ENCODE assay signal across 27 cellular contexts in the genomic region with DNA sequence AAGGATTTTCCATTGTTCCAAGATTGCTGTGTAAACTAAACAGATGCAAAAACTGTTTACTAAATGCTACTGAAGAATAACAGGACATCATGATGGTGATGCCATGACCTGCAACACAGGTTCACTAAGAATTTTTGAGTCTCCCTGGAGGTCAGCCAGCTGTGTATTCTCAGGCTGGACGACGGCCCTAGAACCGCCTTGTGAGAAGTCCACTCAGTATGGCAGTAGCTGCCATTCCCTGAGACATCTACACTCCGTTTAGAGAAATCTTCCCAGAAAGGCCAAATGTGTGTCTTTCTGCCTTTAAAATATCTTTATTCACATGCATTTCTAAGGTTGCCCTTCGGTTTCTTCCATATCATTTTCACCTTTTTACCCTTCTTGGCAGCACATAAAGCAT.
"Had no signal": no experiment of that assay in that cellular context is flagged by ENCODE, and none has a peak within 500 bp of the region (broad histone marks: within the 10 kb centered on the region; RNA-seq: fewer than 3 reads in every experiment).

No MANE protein-coding gene starts in this region.

- H3K27ac ChIP-seq: body of pancreas, Peyer's patch had no signal

- DNase-seq: activated CD4-positive, alpha-beta memory T cell treated with anti-CD3 and anti-CD28 coated beads for 36 hours; activated CD4-positive, alpha-beta T cell treated with anti-CD3 and anti-CD28 coated beads, Interleukin-2, amount 10 ng/mL, durations not matched to agents 7 days and 5 days; activated CD4-positive, CD25-positive, alpha-beta regulatory T cell; activated CD8-positive, alpha-beta memory T cell treated with anti-CD3 and anti-CD28 coated beads for 24 hours; activated effector memory CD4-positive, alpha-beta T cell treated with anti-CD3 and anti-CD28 coated beads, Interleukin-2, amount 50 U/mL, for 16 hours; activated naive CD4-positive, alpha-beta T cell treated with Interleukin-2 at 50 U/mL for 16 hours; activated naive CD8-positive, alpha-beta T cell treated with anti-CD3 and anti-CD28 coated beads, Interleukin-2, amount 50 U/mL, for 24 hours; activated T-cell treated with anti-CD3 and anti-CD28 coated beads, Interleukin-2, amount 50 U/mL, for 4 hours; amniotic stem cell; body of pancreas; central memory CD4-positive, alpha-beta T cell; KG1; NCI-H1092 treated with DMSO at 0.1 percent for 48 hours; NCI-H1417 treated with DMSO at 0.1 percent for 48 hours; NCI-H1694; NCI-H2029; NCI-H2107; NCI-H2171 treated with DMSO at 0.1 percent for 48 hours; NCI-H226; NCI-H526; NCI-H82; Peyer's patch; SHP77 treated with DMSO at 0.1 percent for 48 hours; T-helper 17 cell; T-helper 9 cell had no signal

- H3K27ac Mint-ChIP-seq: activated CD4-positive, alpha-beta memory T cell treated with anti-CD3 and anti-CD28 coated beads for 36 hours; activated CD4-positive, alpha-beta T cell treated with anti-CD3 and anti-CD28 coated beads, Interleukin-2, amount 10 ng/mL, durations not matched to agents 7 days and 5 days; activated naive CD4-positive, alpha-beta T cell treated with anti-CD3 and anti-CD28 coated beads, Interleukin-2, amount 50 U/mL, for 72 hours; activated naive CD8-positive, alpha-beta T cell treated with anti-CD3 and anti-CD28 coated beads, Interleukin-2, amount 50 U/mL, for 24 hours; T-helper 17 cell had no signal

- ATAC-seq: activated naive CD4-positive, alpha-beta T cell treated with anti-CD3 and anti-CD28 coated beads, Interleukin-2, amount 50 U/mL, for 72 hours; activated naive CD8-positive, alpha-beta T cell treated with anti-CD3 and anti-CD28 coated beads, Interleukin-2, amount 50 U/mL, for 24 hours; activated T-cell treated with anti-CD3 and anti-CD28 coated beads, Interleukin-2, amount 50 U/mL, for 4 hours; body of pancreas; T-helper 17 cell had no signal

- H3K36me3 Mint-ChIP-seq: activated CD4-positive, alpha-beta memory T cell treated with anti-CD3 and anti-CD28 coated beads for 36 hours; activated naive CD4-positive, alpha-beta T cell treated with anti-CD3 and anti-CD28 coated beads, Interleukin-2, amount 50 U/mL, for 72 hours had no signal

- H3K4me3 ChIP-seq: ascending aorta, body of pancreas, Peyer's patch had no signal

- H3K27me3 Mint-ChIP-seq: activated naive CD8-positive, alpha-beta T cell treated with anti-CD3 and anti-CD28 coated beads, Interleukin-2, amount 50 U/mL, for 24 hours had no signal

- H3K27me3 ChIP-seq: ascending aorta, body of pancreas, Peyer's patch had no signal

- H3K36me3 ChIP-seq: ascending aorta, Peyer's patch had no signal

- H3K9me3 ChIP-seq: ascending aorta, body of pancreas, Peyer's patch had no signal

- H3K4me3 Mint-ChIP-seq: activated CD4-positive, alpha-beta memory T cell treated with anti-CD3 and anti-CD28 coated beads for 36 hours; activated CD4-positive, alpha-beta T cell treated with anti-CD3 and anti-CD28 coated beads, Interleukin-2, amount 10 ng/mL, durations not matched to agents 7 days and 5 days; activated naive CD8-positive, alpha-beta T cell treated with anti-CD3 and anti-CD28 coated beads, Interleukin-2, amount 50 U/mL, for 24 hours; activated T-cell treated with anti-CD3 and anti-CD28 coated beads, Interleukin-2, amount 50 U/mL, for 4 hours; T-helper 17 cell had no signal

- H3K9me3 Mint-ChIP-seq: activated CD4-positive, alpha-beta memory T cell treated with anti-CD3 and anti-CD28 coated beads for 36 hours; activated CD4-positive, alpha-beta T cell treated with anti-CD3 and anti-CD28 coated beads, Interleukin-2, amount 10 ng/mL, durations not matched to agents 7 days and 5 days; activated naive CD4-positive, alpha-beta T cell treated with anti-CD3 and anti-CD28 coated beads, Interleukin-2, amount 50 U/mL, for 72 hours; activated naive CD8-positive, alpha-beta T cell treated with anti-CD3 and anti-CD28 coated beads, Interleukin-2, amount 50 U/mL, for 24 hours; activated T-cell treated with anti-CD3 and anti-CD28 coated beads, Interleukin-2, amount 50 U/mL, for 4 hours had no signal

- H3K4me1 Mint-ChIP-seq: activated CD4-positive, alpha-beta T cell treated with anti-CD3 and anti-CD28 coated beads, Interleukin-2, amount 10 ng/mL, durations not matched to agents 7 days and 5 days; T-helper 17 cell had no signal
